ENCODE assay signal across 6 cellular contexts in genomic region chr9:34898846-34899245, GRCh38. TPM values are rescaled to one million over a fixed set of nuclear protein-coding genes. Genes with fewer than 3 reads are reported as not detected.
"Had no signal": no experiment of that assay in that cellular context is flagged by ENCODE, and none has a peak within 500 bp of the region (broad histone marks: within the 10 kb centered on the region; RNA-seq: fewer than 3 reads in every experiment).

No MANE protein-coding gene starts in this region.

- H3K27ac ChIP-seq: body of pancreas, gastroesophageal sphincter, thoracic aorta had no signal

- H3K9me3 ChIP-seq: body of pancreas, gastroesophageal sphincter, SK-N-SH, thoracic aorta had no signal

- DNase-seq: activated gamma-delta T cell had no signal

- H3K9ac ChIP-seq: SK-N-SH had no signal

- H3K36me3 ChIP-seq: gastroesophageal sphincter, thoracic aorta had no signal

- H3K4me3 ChIP-seq: body of pancreas, gastroesophageal sphincter, thoracic aorta had no signal

- H3K4me1 ChIP-seq: body of pancreas, gastroesophageal sphincter had no signal

- H3K4me2 ChIP-seq: SK-N-SH had no signal

RNA-seq across cellular contexts. Expression of gene PHF24, which starts 59.2 kb away (rescaled TPM):
- polyA plus RNA-seq: fibroblast of lung, SK-N-SH had no signal
